Comparison of ENCODE assay signal across 20 cellular contexts in the genomic region with DNA sequence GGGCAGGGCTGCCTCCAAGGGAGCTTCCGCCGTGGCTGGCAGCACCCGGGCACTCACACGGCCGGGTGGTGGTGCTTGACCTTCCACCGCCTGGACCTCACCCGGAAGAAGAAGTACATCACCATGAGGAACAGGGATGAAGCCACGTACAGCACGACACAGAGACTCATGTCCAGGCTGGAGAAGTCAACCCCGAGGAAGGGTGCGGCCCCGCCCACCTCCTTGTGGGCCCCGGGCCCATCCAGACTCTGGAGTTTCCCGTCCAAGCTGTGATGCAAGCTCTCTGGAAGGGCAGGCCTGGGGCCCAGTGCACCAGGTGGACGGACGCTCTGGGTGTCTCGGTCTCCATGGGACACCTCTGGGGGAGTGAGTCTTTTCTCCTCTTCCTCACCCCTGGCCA. TPM values are rescaled to one million over a fixed set of nuclear protein-coding genes. Genes with fewer than 3 reads are reported as not detected.
DNase-seq lines count a peak whose midpoint lies in the region; TF ChIP-seq lines count a peak whose summit lies in the region.
"Had no signal": no experiment of that assay in that cellular context is flagged by ENCODE, and none has a peak within 500 bp of the region (broad histone marks: within the 10 kb centered on the region; RNA-seq: fewer than 3 reads in every experiment).

No MANE protein-coding gene starts in this region.

- POLR2A ChIA-PET in OCI-LY7 (lab: Charles Lee) = no interaction called here

- no peak for TF ChIP-seq CTCF in KMS-11 (conservative IDR thresholded peaks at IDR 0.05; ENCODE audit: low read depth, low read length)
- no peak for TF ChIP-seq CTCF in osteoblast (IDR thresholded peaks at IDR 0.05; ENCODE audit: extremely low read depth, low read depth, low read length)
- TF ChIP-seq CTCF in adrenal gland (IDR thresholded peaks at IDR 0.05) = no peak
- TF ChIP-seq CTCF in OCI-LY7 (conservative IDR thresholded peaks at IDR 0.05; ENCODE audit: low read length) = no peak

- no peak for DNase-seq in NT2/D1 (ENCODE audit: low read depth, low spot score)
- no peak for DNase-seq in SK-N-MC (ENCODE audit: low read depth, low spot score)
- DNase-seq in osteoblast (ENCODE audit: insufficient read length, low spot score, missing footprints) = peak; percentile 86
- DNase-seq in middle frontal gyrus (ENCODE audit: extremely low spot score, low spot score) = no peak
- DNase-seq in adrenal gland = no peak
- DNase-seq in OCI-LY7 (ENCODE audit: low spot score) = no peak
- DNase-seq: C1 segment of cervical spinal cord; Calu3; CD4-positive, alpha-beta memory T cell; COR-L47; DMS53; DMS79 treated with DMSO at 0.1 percent for 48 hours; GF-D8; GOT3 had no signal

- CTCF ChIA-PET in OCI-LY7 (lab: Charles Lee; ENCODE audit: unreplicated experiment) = no interaction called here

- H2AFZ ChIP-seq in KMS-11 (ENCODE audit: low read depth) = no peak overlapping the region
- H2AFZ ChIP-seq in osteoblast (ENCODE audit: low read length) = no peak overlapping the region
- no peak overlapping the region for H2AFZ ChIP-seq in OCI-LY7 (ENCODE audit: low read length)

- H3K27me3 ChIP-seq in KMS-11 (ENCODE audit: insufficient read depth, low read depth) = no peaks in the 10 kb centered on the region
- H3K27me3 ChIP-seq in NT2/D1 (ENCODE audit: insufficient read depth, insufficient read length) = peaks cover 23% of the 10 kb centered on the region
- H3K27me3 ChIP-seq in osteoblast (ENCODE audit: insufficient read depth, low read length) = peaks cover 11% of the 10 kb centered on the region
- peaks cover 16% of the 10 kb centered on the region for H3K27me3 ChIP-seq in adrenal gland

- H3K9me3 ChIP-seq in NT2/D1 (ENCODE audit: insufficient read depth, low read length) (peaks cover 4% of the 10 kb centered on the region; the same call in 1 of the 2 replicates), SK-N-MC (ENCODE audit: low read depth, low read length) (no peaks in the 10 kb centered on the region), osteoblast (ENCODE audit: low read depth, low read length) (no peaks in the 10 kb centered on the region), adrenal gland (replicated peaks in 1 of 3) (peaks cover 0 to 2% (median 0%) of the 10 kb centered on the region in 3 donors), OCI-LY7 (ENCODE audit: low read length) (no peaks in the 10 kb centered on the region)
- H3K9me3 ChIP-seq: HAP-1 had no signal

- H3K4me3 ChIP-seq in KMS-11 (IDR thresholded peaks at IDR 0.05; ENCODE audit: insufficient read depth, low read depth, low read length) (no peak overlapping the region), NT2/D1 (ENCODE audit: insufficient read length, low read depth) (no peak overlapping the region), SK-N-MC (no peak overlapping the region), osteoblast (ENCODE audit: insufficient read depth, low read length) (no peak overlapping the region), adrenal gland (no peak overlapping the region), OCI-LY7 (ENCODE audit: low read depth, low read length, poor library complexity, severe bottlenecking) (no peak overlapping the region)
- H3K4me3 ChIP-seq: HAP-1 had no signal

- peaks cover 50% of the 10 kb centered on the region for H3K4me1 ChIP-seq in KMS-11 (ENCODE audit: low read depth, poor library complexity, severe bottlenecking)
- peaks cover 22% of the 10 kb centered on the region for H3K4me1 ChIP-seq in NT2/D1 (ENCODE audit: insufficient read depth, insufficient read length)
- H3K4me1 ChIP-seq in osteoblast (ENCODE audit: insufficient read depth, low read length) = no peaks in the 10 kb centered on the region
- no peaks in the 10 kb centered on the region for H3K4me1 ChIP-seq in adrenal gland (replicated peaks in 1 of 2)
- peaks cover 14% of the 10 kb centered on the region for H3K4me1 ChIP-seq in OCI-LY7 (ENCODE audit: insufficient read depth, low read length, poor library complexity, severe bottlenecking)
- H3K4me1 ChIP-seq: HAP-1 had no signal

- WGBS in adrenal gland, 4 donors = 88 to 93% (median 93%) methylated on average over 12 to 17 of the region's 17 CpGs

- no peaks in the 10 kb centered on the region for H4K20me1 ChIP-seq in KMS-11 (ENCODE audit: insufficient read depth)
- H4K20me1 ChIP-seq in osteoblast (ENCODE audit: insufficient read depth, low read length) = peaks cover 32% of the 10 kb centered on the region
- peaks cover 4% of the 10 kb centered on the region; the same call in 1 of the 2 replicates for H4K20me1 ChIP-seq in OCI-LY7 (ENCODE audit: insufficient read depth, low read length)

- H3K36me3 ChIP-seq in KMS-11 (ENCODE audit: insufficient read depth) (no peaks in the 10 kb centered on the region), NT2/D1 (ENCODE audit: insufficient read depth, insufficient read length, low read length) (peaks cover 69% of the 10 kb centered on the region), SK-N-MC (ENCODE audit: insufficient read depth, low read length) (peaks cover 4% of the 10 kb centered on the region), osteoblast (ENCODE audit: insufficient read depth, low read length) (peaks cover 2% of the 10 kb centered on the region), adrenal gland (replicated peaks in 1 of 2) (no peaks in the 10 kb centered on the region), OCI-LY7 (ENCODE audit: insufficient read depth, low read length) (peaks cover 64% of the 10 kb centered on the region)

- H3K4me2 ChIP-seq in KMS-11 = peak overlapping the region; percentile 23; the same call in 1 of the 2 replicates
- no peak overlapping the region for H3K4me2 ChIP-seq in osteoblast (ENCODE audit: insufficient read depth, low read length)
- H3K4me2 ChIP-seq in OCI-LY7 (ENCODE audit: low read length) = no peak overlapping the region

- intact Hi-C loops in adrenal gland (cut with DNase I) (no loop called here), OCI-LY7 (cut with micrococcal nuclease; ENCODE audit: unreplicated experiment) (no loop called here)

- H3K9me2 ChIP-seq in OCI-LY7 (ENCODE audit: insufficient read depth, low read length) = no peaks in the 10 kb centered on the region

- TF ChIP-seq POLR2A in adrenal gland (IDR thresholded peaks at IDR 0.05) = no peak

- H3K79me2 ChIP-seq in KMS-11 (ENCODE audit: insufficient read depth, low read depth) = no peaks in the 10 kb centered on the region
- no peaks in the 10 kb centered on the region for H3K79me2 ChIP-seq in osteoblast (ENCODE audit: insufficient read depth, low read length)
- no peaks in the 10 kb centered on the region for H3K79me2 ChIP-seq in OCI-LY7 (ENCODE audit: insufficient read depth, low read depth, low read length)

- no TSS peak for BruUV-seq in OCI-LY7 (replicated peaks; lab: Mats Ljungman, UMichigan)

- peak overlapping the region; percentile 3; the same call in 1 of the 2 replicates for H3K27ac ChIP-seq in KMS-11
- 0 out of 2 replicates have a peak overlapping the region, but pooled peaks have one; percentile 7 for H3K27ac ChIP-seq in SK-N-MC
- H3K27ac ChIP-seq in osteoblast (ENCODE audit: low read depth, low read length) = no peak overlapping the region
- H3K27ac ChIP-seq in adrenal gland = no peak overlapping the region
- H3K27ac ChIP-seq in OCI-LY7 (ENCODE audit: low read depth, low read length, poor library complexity, severe bottlenecking) = no peak overlapping the region

- H3K9ac ChIP-seq in KMS-11 (no peak overlapping the region), NT2/D1 (ENCODE audit: insufficient read length, low read depth) (peak overlapping the region; percentile 17), SK-N-MC (ENCODE audit: insufficient read length) (no peak overlapping the region)

RNA-seq across cellular contexts. Expression of gene LHX3, which starts 3.7 kb away (rescaled TPM):
- under 0.01 TPM in 1 of 2 replicates, not detected in the other for total RNA-seq in osteoblast
- total RNA-seq in adrenal gland = not detected
- polyA plus RNA-seq in adrenal gland = not detected
- total RNA-seq in OCI-LY7 (2014; rRNA removed; shearing (Covaris generic)) = not detected in 2 replicates
- total RNA-seq in OCI-LY7 (2022) = 0.15 TPM in 1 of 2 replicates, not detected in the other
- total RNA-seq: A172; Calu3; CD4-positive, alpha-beta memory T cell; Daoy; G401 had no signal
- polyA plus RNA-seq: BJ; CD4-positive, alpha-beta memory T cell had no signal

RNA-seq across cellular contexts. Expression of gene QSOX2, which starts 36.9 kb away (rescaled TPM):
- total RNA-seq in osteoblast = 6.8 and 12.7 TPM in 2 replicates
- 10 to 100 TPM in 4 of 8 donors, 1 to 10 TPM in 4; 6.4 to 14.3 (median 10.6) TPM for total RNA-seq in adrenal gland
- polyA plus RNA-seq in adrenal gland = 10 to 100 TPM in 1 of 3 donors, 1 to 10 TPM in 2; 7.1 to 11.4 (median 7.6) TPM
- 47.8 and 50.0 TPM in 2 replicates for total RNA-seq in OCI-LY7 (2014; rRNA removed; shearing (Covaris generic))
- total RNA-seq in OCI-LY7 (2022) = 57.5 and 57.9 TPM in 2 replicates

Comparison
In these comparisons a context has a peak if more than half of its experiments do, and no peak if none do; other contexts are left out.
1. H3K27ac ChIP-seq: peak in KMS-11 (single experiment) and SK-N-MC (single experiment); none in osteoblast (single experiment), adrenal gland (0 of 5) and OCI-LY7 (single experiment).